33 cellular contexts compared by ENCODE assay signal in the genomic region with DNA sequence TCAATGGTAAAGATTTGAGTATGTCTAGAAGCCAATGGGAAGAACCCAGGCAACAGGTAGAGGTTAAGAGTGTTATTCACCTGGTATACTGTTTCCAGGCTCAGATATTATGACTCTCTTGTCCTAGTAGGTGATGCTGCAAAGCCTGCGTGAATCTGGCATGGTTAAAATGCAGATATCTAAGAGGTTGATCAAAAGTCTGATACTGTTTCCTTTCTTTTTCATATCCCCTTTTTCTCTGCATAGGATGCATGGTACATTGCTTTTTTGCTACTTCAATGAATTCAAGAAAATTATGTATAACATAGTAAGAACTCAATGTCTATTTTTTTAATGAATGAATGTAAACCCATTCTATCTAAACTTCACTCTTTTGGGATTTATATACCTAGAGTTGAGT.
"Had no signal": no experiment of that assay in that cellular context is flagged by ENCODE, and none has a peak within 500 bp of the region (broad histone marks: within the 10 kb centered on the region; RNA-seq: fewer than 3 reads in every experiment).

No MANE protein-coding gene starts in this region.

- H3K4me1 Mint-ChIP-seq: activated CD4-positive, alpha-beta memory T cell treated with anti-CD3 and anti-CD28 coated beads, Interleukin-2, amount 10 ng/mL, durations not matched to agents 7 days and 5 days; activated CD4-positive, alpha-beta T cell treated with anti-CD3 and anti-CD28 coated beads for 36 hours; activated CD4-positive, alpha-beta T cell treated with anti-CD3 and anti-CD28 coated beads, Interleukin-2, amount 10 ng/mL, durations not matched to agents 7 days and 5 days; activated CD8-positive, alpha-beta memory T cell treated with anti-CD3 and anti-CD28 coated beads, Interleukin-2, amount 10 ng/mL, durations not matched to agents 7 days and 5 days; activated naive CD4-positive, alpha-beta T cell treated with anti-CD3 and anti-CD28 coated beads, Interleukin-2, amount 10 ng/mL, durations not matched to agents 7 days and 5 days; activated naive CD4-positive, alpha-beta T cell treated with anti-CD3 and anti-CD28 coated beads, Interleukin-2, amount 50 U/mL, for 24 hours; activated naive CD8-positive, alpha-beta T cell treated with anti-CD3 and anti-CD28 coated beads, Interleukin-2, amount 10 ng/mL, durations not matched to agents 7 days and 5 days; brain; central memory CD8-positive, alpha-beta T cell had no signal

- H3K9me3 Mint-ChIP-seq: activated CD4-positive, alpha-beta T cell treated with anti-CD3 and anti-CD28 coated beads, Interleukin-2, amount 10 ng/mL, durations not matched to agents 7 days and 5 days; brain had no signal

- H3K27me3 Mint-ChIP-seq: activated CD4-positive, alpha-beta memory T cell treated with anti-CD3 and anti-CD28 coated beads, Interleukin-2, amount 10 ng/mL, durations not matched to agents 7 days and 5 days; activated CD4-positive, alpha-beta T cell treated with anti-CD3 and anti-CD28 coated beads for 36 hours; activated CD4-positive, alpha-beta T cell treated with anti-CD3 and anti-CD28 coated beads, Interleukin-2, amount 10 ng/mL, durations not matched to agents 7 days and 5 days; activated CD8-positive, alpha-beta memory T cell treated with anti-CD3 and anti-CD28 coated beads, Interleukin-2, amount 10 ng/mL, durations not matched to agents 7 days and 5 days; activated naive CD4-positive, alpha-beta T cell treated with anti-CD3 and anti-CD28 coated beads, Interleukin-2, amount 10 ng/mL, durations not matched to agents 7 days and 5 days; activated naive CD4-positive, alpha-beta T cell treated with anti-CD3 and anti-CD28 coated beads, Interleukin-2, amount 50 U/mL, for 24 hours; activated naive CD8-positive, alpha-beta T cell; activated naive CD8-positive, alpha-beta T cell treated with anti-CD3 and anti-CD28 coated beads, Interleukin-2, amount 10 ng/mL, durations not matched to agents 7 days and 5 days; activated naive CD8-positive, alpha-beta T cell treated with anti-CD3 and anti-CD28 coated beads, Interleukin-2, amount 50 U/mL, for 24 hours; activated T-cell treated with anti-CD3 and anti-CD28 coated beads, Interleukin-2, amount 50 U/mL, for 24 hours; brain; central memory CD8-positive, alpha-beta T cell had no signal

- H3K4me3 Mint-ChIP-seq: activated CD4-positive, alpha-beta memory T cell treated with anti-CD3 and anti-CD28 coated beads, Interleukin-2, amount 10 ng/mL, durations not matched to agents 7 days and 5 days; activated CD4-positive, alpha-beta T cell treated with anti-CD3 and anti-CD28 coated beads for 36 hours; activated CD4-positive, alpha-beta T cell treated with anti-CD3 and anti-CD28 coated beads, Interleukin-2, amount 10 ng/mL, durations not matched to agents 7 days and 5 days; activated CD8-positive, alpha-beta memory T cell treated with anti-CD3 and anti-CD28 coated beads, Interleukin-2, amount 10 ng/mL, durations not matched to agents 7 days and 5 days; activated CD8-positive, alpha-beta T cell treated with anti-CD3 and anti-CD28 coated beads, Interleukin-2, amount 10 ng/mL, durations not matched to agents 7 days and 5 days; activated naive CD4-positive, alpha-beta T cell treated with anti-CD3 and anti-CD28 coated beads, Interleukin-2, amount 10 ng/mL, durations not matched to agents 7 days and 5 days; activated naive CD4-positive, alpha-beta T cell treated with anti-CD3 and anti-CD28 coated beads, Interleukin-2, amount 50 U/mL, for 24 hours; activated naive CD8-positive, alpha-beta T cell; activated naive CD8-positive, alpha-beta T cell treated with anti-CD3 and anti-CD28 coated beads, Interleukin-2, amount 10 ng/mL, durations not matched to agents 7 days and 5 days; activated naive CD8-positive, alpha-beta T cell treated with anti-CD3 and anti-CD28 coated beads, Interleukin-2, amount 50 U/mL, for 24 hours; activated T-cell treated with anti-CD3 and anti-CD28 coated beads, Interleukin-2, amount 50 U/mL, for 24 hours; brain; central memory CD8-positive, alpha-beta T cell; T-helper 1 cell treated with Interleukin-12 subunit alpha and Interleukin-12 subunit beta and Interleukin-4 antibody, amounts not matched to agents 30 μg/mL and 1 μg/mL, for 36 hours; T-helper 2 cell treated with Interferon-gamma antibody and Interleukin-4, amounts not matched to agents 5 μg/mL and 100 μg/mL, for 36 hours had no signal

- DNase-seq: activated CD4-positive, alpha-beta memory T cell treated with anti-CD3 and anti-CD28 coated beads, Interleukin-2, amount 10 ng/mL, durations not matched to agents 7 days and 5 days; activated CD4-positive, alpha-beta T cell treated with anti-CD3 and anti-CD28 coated beads for 1 hour; activated CD4-positive, alpha-beta T cell treated with anti-CD3 and anti-CD28 coated beads for 36 hours; activated CD4-positive, alpha-beta T cell treated with anti-CD3 and anti-CD28 coated beads for 48 hours; activated CD4-positive, alpha-beta T cell treated with anti-CD3 and anti-CD28 coated beads, Interleukin-2, amount 10 ng/mL, durations not matched to agents 7 days and 5 days; activated CD4-positive, alpha-beta T cell treated with anti-CD3 and anti-CD28 coated beads, Interleukin-2, amount 50 U/mL, for 48 hours; activated CD4-positive, CD25-positive, alpha-beta regulatory T cell; activated CD8-positive, alpha-beta memory T cell treated with anti-CD3 and anti-CD28 coated beads for 24 hours; activated CD8-positive, alpha-beta memory T cell treated with anti-CD3 and anti-CD28 coated beads, Interleukin-2, amount 10 ng/mL, durations not matched to agents 7 days and 5 days; activated CD8-positive, alpha-beta memory T cell treated with anti-CD3 and anti-CD28 coated beads, Interleukin-2, amount 50 U/mL, for 48 hours; activated CD8-positive, alpha-beta T cell treated with anti-CD3 and anti-CD28 coated beads, Interleukin-2, amount 10 ng/mL, durations not matched to agents 7 days and 5 days; activated effector memory CD4-positive, alpha-beta T cell treated with Interleukin-2 at 50 U/mL for 16 hours; activated gamma-delta T cell; activated naive CD4-positive, alpha-beta T cell treated with anti-CD3 and anti-CD28 coated beads, Interleukin-2, amount 10 ng/mL, durations not matched to agents 7 days and 5 days; activated naive CD4-positive, alpha-beta T cell treated with Interleukin-2 at 50 U/mL for 16 hours; activated naive CD8-positive, alpha-beta T cell treated with anti-CD3 and anti-CD28 coated beads, Interleukin-2, amount 10 ng/mL, durations not matched to agents 7 days and 5 days; activated naive CD8-positive, alpha-beta T cell treated with anti-CD3 and anti-CD28 coated beads, Interleukin-2, amount 50 U/mL, for 24 hours; activated T-cell treated with anti-CD3 and anti-CD28 coated beads, Interleukin-2, amount 50 U/mL, for 24 hours; activated T-cell treated with anti-CD3 and anti-CD28 coated beads, Interleukin-2, amount 50 U/mL, for 48 hours; amygdala; anterior cingulate cortex; cerebellar nuclear complex; T-helper 1 cell; T-helper 2 cell; T-helper 9 cell had no signal

- H3K36me3 Mint-ChIP-seq: activated CD8-positive, alpha-beta memory T cell treated with anti-CD3 and anti-CD28 coated beads, Interleukin-2, amount 10 ng/mL, durations not matched to agents 7 days and 5 days; activated naive CD4-positive, alpha-beta T cell treated with anti-CD3 and anti-CD28 coated beads, Interleukin-2, amount 10 ng/mL, durations not matched to agents 7 days and 5 days; activated naive CD4-positive, alpha-beta T cell treated with anti-CD3 and anti-CD28 coated beads, Interleukin-2, amount 50 U/mL, for 24 hours; activated naive CD8-positive, alpha-beta T cell; activated naive CD8-positive, alpha-beta T cell treated with anti-CD3 and anti-CD28 coated beads, Interleukin-2, amount 10 ng/mL, durations not matched to agents 7 days and 5 days; brain had no signal

- H3K27ac Mint-ChIP-seq: activated CD4-positive, alpha-beta memory T cell treated with anti-CD3 and anti-CD28 coated beads, Interleukin-2, amount 10 ng/mL, durations not matched to agents 7 days and 5 days; activated CD4-positive, alpha-beta T cell treated with anti-CD3 and anti-CD28 coated beads for 36 hours; activated CD4-positive, alpha-beta T cell treated with anti-CD3 and anti-CD28 coated beads, Interleukin-2, amount 10 ng/mL, durations not matched to agents 7 days and 5 days; activated CD8-positive, alpha-beta memory T cell treated with anti-CD3 and anti-CD28 coated beads, Interleukin-2, amount 10 ng/mL, durations not matched to agents 7 days and 5 days; activated CD8-positive, alpha-beta T cell treated with anti-CD3 and anti-CD28 coated beads, Interleukin-2, amount 10 ng/mL, durations not matched to agents 7 days and 5 days; activated naive CD4-positive, alpha-beta T cell treated with anti-CD3 and anti-CD28 coated beads, Interleukin-2, amount 10 ng/mL, durations not matched to agents 7 days and 5 days; activated naive CD4-positive, alpha-beta T cell treated with anti-CD3 and anti-CD28 coated beads, Interleukin-2, amount 50 U/mL, for 24 hours; activated naive CD8-positive, alpha-beta T cell; activated naive CD8-positive, alpha-beta T cell treated with anti-CD3 and anti-CD28 coated beads, Interleukin-2, amount 10 ng/mL, durations not matched to agents 7 days and 5 days; activated naive CD8-positive, alpha-beta T cell treated with anti-CD3 and anti-CD28 coated beads, Interleukin-2, amount 50 U/mL, for 24 hours; activated T-cell treated with anti-CD3 and anti-CD28 coated beads, Interleukin-2, amount 50 U/mL, for 24 hours; activated T-helper 2 cell treated with anti-CD3 and anti-CD28 coated beads, Interferon-gamma antibody, Interleukin-2, Interleukin-4, amounts not matched to agents 10 μg/mL and 5 μg/mL and 100 μg/mL, durations not matched to agents 14 hours and 24 hours and 36 hours; brain; T-helper 1 cell treated with Interleukin-12 subunit alpha and Interleukin-12 subunit beta and Interleukin-4 antibody, amounts not matched to agents 30 μg/mL and 1 μg/mL, for 36 hours; T-helper 2 cell treated with Interferon-gamma antibody and Interleukin-4, amounts not matched to agents 5 μg/mL and 100 μg/mL, for 36 hours had no signal

- ATAC-seq: activated CD4-positive, alpha-beta T cell treated with anti-CD3 and anti-CD28 coated beads for 36 hours; activated CD4-positive, CD25-positive, alpha-beta regulatory T cell treated with anti-CD3 and anti-CD28 coated beads, Interleukin-2, amount 50 U/mL, for 24 hours; activated CD8-positive, alpha-beta memory T cell treated with anti-CD3 and anti-CD28 coated beads, Interleukin-2, amount 10 ng/mL, durations not matched to agents 7 days and 5 days; activated CD8-positive, alpha-beta T cell treated with anti-CD3 and anti-CD28 coated beads, Interleukin-2, amount 10 ng/mL, durations not matched to agents 7 days and 5 days; activated naive CD8-positive, alpha-beta T cell treated with anti-CD3 and anti-CD28 coated beads, Interleukin-2, amount 50 U/mL, for 24 hours had no signal
